17 cellular contexts compared by ENCODE assay signal in genomic region chr12:59763835-59764234, GRCh38.
"Had no signal": no experiment of that assay in that cellular context is flagged by ENCODE, and none has a peak within 500 bp of the region (broad histone marks: within the 10 kb centered on the region; RNA-seq: fewer than 3 reads in every experiment).

No MANE protein-coding gene starts in this region.

- H3K9ac ChIP-seq: parathyroid adenoma had no signal

- H3K9me3 Mint-ChIP-seq: central memory CD8-positive, alpha-beta T cell had no signal

- H3K4me3 Mint-ChIP-seq: central memory CD8-positive, alpha-beta T cell; naive thymus-derived CD8-positive, alpha-beta T cell had no signal

- DNase-seq: activated CD4-positive, alpha-beta T cell treated with anti-CD3 and anti-CD28 coated beads, Interleukin-2, amount 50 U/mL, for 1 hour; activated CD4-positive, CD25-positive, alpha-beta regulatory T cell; activated naive CD4-positive, alpha-beta T cell treated with Interleukin-2 at 50 U/mL for 16 hours; activated T-cell treated with anti-CD3 and anti-CD28 coated beads for 4 hours; anterior cingulate cortex; brain microvascular endothelial cell; cortex of kidney; effector CD4-positive, alpha-beta T cell; esophagus squamous epithelium; mesenchymal stem cell; naive thymus-derived CD8-positive, alpha-beta T cell; sigmoid colon; stimulated activated CD4-positive, alpha-beta T cell treated with anti-CD3 and anti-CD28 coated beads, Interleukin-1b, Interleukin-23, amount 100 ng/mL, for 48 hours; thyroid gland had no signal

- H3K79me2 ChIP-seq: parathyroid adenoma had no signal

- H2AFZ ChIP-seq: parathyroid adenoma had no signal

- ATAC-seq: naive thymus-derived CD8-positive, alpha-beta T cell had no signal

- H3K4me1 ChIP-seq: esophagus squamous epithelium, parathyroid adenoma, sigmoid colon, thyroid gland had no signal

- H3K9me3 ChIP-seq: esophagus squamous epithelium, neutrophil, thyroid gland had no signal

- H3K36me3 ChIP-seq: brain microvascular endothelial cell, neutrophil, sigmoid colon, thyroid gland had no signal

- H3K27me3 Mint-ChIP-seq: central memory CD8-positive, alpha-beta T cell; naive thymus-derived CD8-positive, alpha-beta T cell had no signal

- H3K27ac ChIP-seq: brain microvascular endothelial cell, esophagus squamous epithelium, neutrophil, parathyroid adenoma, sigmoid colon, thyroid gland had no signal

- H3K27me3 ChIP-seq: brain microvascular endothelial cell, esophagus squamous epithelium, neutrophil, sigmoid colon, thyroid gland had no signal

- H3K4me3 ChIP-seq: esophagus squamous epithelium, sigmoid colon, thyroid gland had no signal
